In genomic region chr12:92604786-92605185, GRCh38 we compare ENCODE assay signal across 13 cellular contexts.
DNase-seq lines count a peak whose midpoint lies in the region; ATAC-seq and TF ChIP-seq lines count a peak whose summit lies in the region.
"Had no signal": no experiment of that assay in that cellular context is flagged by ENCODE, and none has a peak within 500 bp of the region (broad histone marks: within the 10 kb centered on the region; RNA-seq: fewer than 3 reads in every experiment).

No MANE protein-coding gene starts in this region.

- H3K9me3 Mint-ChIP-seq in activated T-helper 17 cell treated with anti-CD3 and anti-CD28 coated beads, Interleukin-2, amount 50 U/mL, for 72 hours, result peaks cover 20% of the 10 kb centered on the region
- peaks cover 17% of the 10 kb centered on the region for H3K9me3 Mint-ChIP-seq in activated T-cell treated with anti-CD3 and anti-CD28 coated beads, Interleukin-2, amount 50 U/mL, for 4 hours

- no peaks in the 10 kb centered on the region for H3K4me1 ChIP-seq in breast epithelium
- peaks cover 24% of the 10 kb centered on the region for H3K4me1 ChIP-seq in mammary epithelial cell (ENCODE audit: insufficient read depth, low read length)
- H3K4me1 ChIP-seq in osteoblast (ENCODE audit: insufficient read depth, low read length), result peaks cover 37% of the 10 kb centered on the region
- H3K4me1 ChIP-seq in vagina, result peaks cover 12% of the 10 kb centered on the region

- H3K27me3 ChIP-seq in breast epithelium (no peaks in the 10 kb centered on the region), mammary epithelial cell (ENCODE audit: insufficient read depth, low read length) (no peaks in the 10 kb centered on the region), osteoblast (ENCODE audit: insufficient read depth, low read length) (no peaks in the 10 kb centered on the region), vagina (no peaks in the 10 kb centered on the region)

- TF ChIP-seq CTCF in breast epithelium (IDR thresholded peaks at IDR 0.05) (no peak), mammary epithelial cell (conservative IDR thresholded peaks at IDR 0.05 in 1 of 2, IDR thresholded peaks at IDR 0.05 in 1 of 2; ENCODE audit: extremely low read depth in 1 of 2, insufficient read depth in 1 of 2, low read depth in 1 of 2, low read length in 2 of 2) (no peak), osteoblast (IDR thresholded peaks at IDR 0.05; ENCODE audit: extremely low read depth, low read depth, low read length) (no peak), vagina (IDR thresholded peaks at IDR 0.05) (no peak)

- no peaks in the 10 kb centered on the region for H3K27me3 Mint-ChIP-seq in activated T-helper 17 cell treated with anti-CD3 and anti-CD28 coated beads, Interleukin-2, amount 50 U/mL, for 72 hours
- H3K27me3 Mint-ChIP-seq in activated T-cell treated with anti-CD3 and anti-CD28 coated beads, Interleukin-2, amount 50 U/mL, for 4 hours (ENCODE audit: low read depth), result no peaks in the 10 kb centered on the region
- H3K27me3 Mint-ChIP-seq: CD4-positive, alpha-beta T cell had no signal

- no peak overlapping the region for H3K27ac Mint-ChIP-seq in activated T-helper 17 cell treated with anti-CD3 and anti-CD28 coated beads, Interleukin-2, amount 50 U/mL, for 72 hours
- H3K27ac Mint-ChIP-seq: CD4-positive, alpha-beta T cell; GM23338 had no signal

- H3K4me3 ChIP-seq in breast epithelium (no peak overlapping the region), mammary epithelial cell (replicated peaks in 1 of 3; ENCODE audit: insufficient read depth in 1 of 3, low read depth in 2 of 3, low read length in 3 of 3) (no peak overlapping the region), osteoblast (ENCODE audit: insufficient read depth, low read length) (no peak overlapping the region), vagina (no peak overlapping the region)
- H3K4me3 ChIP-seq: GM23338 had no signal

- intact Hi-C loops in breast epithelium (cut with DNase I; ENCODE audit: low total_unique reads), result no loop called here
- intact Hi-C loops in mammary epithelial cell (cut with micrococcal nuclease), result loop anchor here (5.0 kb wide), 1 partner anchor 462 kb away; no protein-coding TSS in a partner anchor
- intact Hi-C loops in vagina (cut with DNase I), result no loop called here

- peak overlapping the region; percentile 5 for H3K4me3 Mint-ChIP-seq in activated T-helper 17 cell treated with anti-CD3 and anti-CD28 coated beads, Interleukin-2, amount 50 U/mL, for 72 hours
- H3K4me3 Mint-ChIP-seq in activated T-cell treated with anti-CD3 and anti-CD28 coated beads, Interleukin-2, amount 50 U/mL, for 4 hours, result no peak overlapping the region
- H3K4me3 Mint-ChIP-seq: CD4-positive, alpha-beta T cell; GM23338 had no signal

- peaks cover 39% of the 10 kb centered on the region for H3K4me1 Mint-ChIP-seq in activated T-helper 17 cell treated with anti-CD3 and anti-CD28 coated beads, Interleukin-2, amount 50 U/mL, for 72 hours
- H3K4me1 Mint-ChIP-seq in activated T-cell treated with anti-CD3 and anti-CD28 coated beads, Interleukin-2, amount 50 U/mL, for 4 hours (ENCODE audit: low read depth), result peaks cover 46% of the 10 kb centered on the region

- peaks cover 7 to 9% of the 10 kb centered on the region in 2 donors for H3K9me3 ChIP-seq in breast epithelium
- H3K9me3 ChIP-seq in mammary epithelial cell (replicated peaks; ENCODE audit: insufficient read depth, low read length), result peaks cover 14% of the 10 kb centered on the region
- H3K9me3 ChIP-seq in osteoblast (ENCODE audit: low read depth, low read length), result no peaks in the 10 kb centered on the region
- no peaks in the 10 kb centered on the region for H3K9me3 ChIP-seq in vagina

- no TSS peak for BruUV-seq in mammary epithelial cell (replicated peaks; lab: Mats Ljungman, UMichigan)

- H3K4me2 ChIP-seq in mammary epithelial cell (ENCODE audit: insufficient read depth, low read depth, low read length) (no peak overlapping the region), osteoblast (ENCODE audit: insufficient read depth, low read length) (no peak overlapping the region)
- H3K4me2 ChIP-seq: GM23338 had no signal

- no peak overlapping the region for H3K9ac ChIP-seq in mammary epithelial cell (ENCODE audit: insufficient read depth, low read length)

- H3K36me3 ChIP-seq in breast epithelium, result no peaks in the 10 kb centered on the region
- no peaks in the 10 kb centered on the region for H3K36me3 ChIP-seq in mammary epithelial cell (ENCODE audit: insufficient read depth, low read length)
- H3K36me3 ChIP-seq in osteoblast (ENCODE audit: insufficient read depth, low read length), result no peaks in the 10 kb centered on the region
- H3K36me3 ChIP-seq in vagina, result no peaks in the 10 kb centered on the region

- no peaks in the 10 kb centered on the region for H3K79me2 ChIP-seq in mammary epithelial cell (ENCODE audit: insufficient read depth, low read length)
- H3K79me2 ChIP-seq in osteoblast (ENCODE audit: insufficient read depth, low read length), result no peaks in the 10 kb centered on the region

- no peak for ATAC-seq in activated T-helper 17 cell treated with anti-CD3 and anti-CD28 coated beads, Interleukin-2, amount 50 U/mL, for 72 hours (replicated peaks)
- no peak for ATAC-seq in activated T-cell treated with anti-CD3 and anti-CD28 coated beads, Interleukin-2, amount 50 U/mL, for 4 hours
- ATAC-seq: GM23338 had no signal

- H3K27ac ChIP-seq in breast epithelium (peak overlapping the region; percentile 23 to 77), mammary epithelial cell (ENCODE audit: insufficient read depth, low read depth, low read length) (no peak overlapping the region), osteoblast (ENCODE audit: low read depth, low read length) (peak overlapping the region; percentile 81), vagina (peak overlapping the region; percentile 50)

- in situ Hi-C loops in mammary epithelial cell (cut with MboI; ENCODE audit: low sequenced_read_pairs in 2 of 2), result no loop called here

- H4K20me1 ChIP-seq in mammary epithelial cell (ENCODE audit: insufficient read depth, low read length) (no peaks in the 10 kb centered on the region), osteoblast (ENCODE audit: insufficient read depth, low read length) (no peaks in the 10 kb centered on the region)

- CTCF ChIA-PET in mammary epithelial cell (lab: Charles Lee; ENCODE audit: low non-redundant PET), result no interaction called here

- dilution Hi-C loops in mammary epithelial cell (cut with HindIII; ENCODE audit: low sequenced_read_pairs), result no loop called here

- peaks cover 29% of the 10 kb centered on the region for H3K36me3 Mint-ChIP-seq in activated T-helper 17 cell treated with anti-CD3 and anti-CD28 coated beads, Interleukin-2, amount 50 U/mL, for 72 hours (ENCODE audit: low read depth)
- peaks cover 7% of the 10 kb centered on the region for H3K36me3 Mint-ChIP-seq in activated T-cell treated with anti-CD3 and anti-CD28 coated beads, Interleukin-2, amount 50 U/mL, for 4 hours (ENCODE audit: insufficient read depth)

- TF ChIP-seq POLR2A in breast epithelium (IDR thresholded peaks at IDR 0.05), result no peak
- no peak for TF ChIP-seq POLR2A in vagina (IDR thresholded peaks at IDR 0.05)

- DNase-seq in breast epithelium (ENCODE audit: low spot score in 2 of 2) (no peak), mammary epithelial cell (no peak), osteoblast (ENCODE audit: insufficient read length, low spot score, missing footprints) (no peak), vagina (ENCODE audit: extremely low spot score in 2 of 2) (no peak), glomerular visceral epithelial cell (ENCODE audit: extremely low spot score) (no peak), NOMO-1 treated with DMSO at 0.1 percent for 48 hours (lab: John Stamatoyannopoulos, UW; ENCODE audit: unreplicated experiment) (no peak)
- no peak for DNase-seq in activated T-cell treated with anti-CD3 and anti-CD28 coated beads, Interleukin-2, amount 50 U/mL, for 4 hours
- DNase-seq: CD4-positive, alpha-beta T cell; NCI-H1436; NCI-H2081; NCI-H510A treated with DMSO at 0.1 percent for 48 hours had no signal

- H2AFZ ChIP-seq in mammary epithelial cell (ENCODE audit: low read depth, low read length) (no peak overlapping the region), osteoblast (ENCODE audit: low read length) (no peak overlapping the region)
- H2AFZ ChIP-seq: GM23338 had no signal
